8 cellular contexts compared by ENCODE assay signal in the genomic region with DNA sequence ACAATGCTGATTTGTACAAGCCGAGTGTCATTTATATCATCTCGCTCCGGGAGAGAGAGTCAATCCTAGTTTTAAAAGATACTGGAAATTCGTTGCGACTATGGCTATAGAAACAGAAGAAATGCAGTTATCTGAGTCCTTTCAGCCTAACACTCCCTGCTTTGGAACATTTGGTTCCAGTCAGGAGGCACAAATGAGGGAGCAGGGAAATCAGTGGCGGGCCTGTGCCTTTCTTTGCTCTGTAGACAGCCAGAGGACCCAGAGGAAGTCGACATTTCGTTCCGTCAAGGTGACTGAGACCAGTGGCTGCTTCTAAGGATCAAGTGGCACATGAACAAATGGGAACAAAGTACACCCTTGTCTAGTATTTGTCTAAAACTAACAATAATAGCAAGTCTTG. TPM values are rescaled to one million over a fixed set of nuclear protein-coding genes. Genes with fewer than 3 reads are reported as not detected.
DNase-seq lines count a peak whose midpoint lies in the region; TF ChIP-seq lines count a peak whose summit lies in the region.

No MANE protein-coding gene starts in this region.

- H3K9ac ChIP-seq in BLaER1, result peak overlapping the region; percentile 74
- H3K9ac ChIP-seq in mammary epithelial cell (ENCODE audit: insufficient read depth, low read length), result no peak overlapping the region

- H3K36me3 ChIP-seq in BLaER1 (no peaks in the 10 kb centered on the region), mammary epithelial cell (ENCODE audit: insufficient read depth, low read length) (no peaks in the 10 kb centered on the region), H7 (replicated peaks; ENCODE audit: control insufficient read depth, insufficient read depth, low read length) (no peaks in the 10 kb centered on the region)

- in situ Hi-C loops in mammary epithelial cell (cut with MboI; ENCODE audit: low sequenced_read_pairs in 2 of 2), result no loop called here

- H3K79me2 ChIP-seq in mammary epithelial cell (ENCODE audit: insufficient read depth, low read length), result peaks cover 39% of the 10 kb centered on the region

- peaks cover 24% of the 10 kb centered on the region for H3K4me1 Mint-ChIP-seq in neural crest cell

- H3K4me3 ChIP-seq in BLaER1, result peak overlapping the region; percentile 74
- H3K4me3 ChIP-seq in Jurkat, Clone E6-1 (ENCODE audit: low read length), result peak overlapping the region; percentile 67
- H3K4me3 ChIP-seq in mammary epithelial cell (replicated peaks in 1 of 3; ENCODE audit: insufficient read depth in 1 of 3, low read depth in 2 of 3, low read length in 3 of 3), result no peak overlapping the region
- H3K4me3 ChIP-seq in H7 (ENCODE audit: insufficient read depth, low read depth, low read length), result no peak overlapping the region

- H3K27me3 Mint-ChIP-seq in neural crest cell (ENCODE audit: low read depth), result peaks cover 2% of the 10 kb centered on the region

- H4K20me1 ChIP-seq in BLaER1 (peaks cover 17% of the 10 kb centered on the region), mammary epithelial cell (ENCODE audit: insufficient read depth, low read length) (no peaks in the 10 kb centered on the region)

- H3K4me2 ChIP-seq in BLaER1 (peak overlapping the region; percentile 95), mammary epithelial cell (ENCODE audit: insufficient read depth, low read depth, low read length) (peak overlapping the region; percentile 89)

- H3K27ac ChIP-seq in BLaER1, result peak overlapping the region; percentile 76
- no peak overlapping the region for H3K27ac ChIP-seq in mammary epithelial cell (ENCODE audit: insufficient read depth, low read depth, low read length)

- H3K27me3 ChIP-seq in BLaER1, result no peaks in the 10 kb centered on the region
- no peaks in the 10 kb centered on the region for H3K27me3 ChIP-seq in mammary epithelial cell (ENCODE audit: insufficient read depth, low read length)
- peaks cover 7% of the 10 kb centered on the region for H3K27me3 ChIP-seq in H7 (ENCODE audit: control insufficient read depth, insufficient read depth, low read length)

- H3K9me3 ChIP-seq in BLaER1 (no peaks in the 10 kb centered on the region), mammary epithelial cell (replicated peaks; ENCODE audit: insufficient read depth, low read length) (no peaks in the 10 kb centered on the region)

- intact Hi-C loops in mammary epithelial cell (cut with micrococcal nuclease), result loop anchor here (5.0 kb wide), 3 partner anchors 39 to 181 kb away; a partner anchor contains a TSS

- no peak overlapping the region for H3K27ac Mint-ChIP-seq in neural crest cell (ENCODE audit: unreplicated experiment)

- H3K4me3 Mint-ChIP-seq in neural crest cell, result peak overlapping the region; percentile 69

- BruUV-seq in mammary epithelial cell (replicated peaks; lab: Mats Ljungman, UMichigan), result no TSS peak

- WGBS in mammary epithelial cell (ENCODE audit: low coverage, missing lambda C conversion rate), result 89% methylated on average over 9 of the region's 9 CpGs

- dilution Hi-C loops in mammary epithelial cell (cut with HindIII; ENCODE audit: low sequenced_read_pairs), result no loop called here

- H3K4me1 ChIP-seq in BLaER1 (peaks cover 45% of the 10 kb centered on the region), mammary epithelial cell (ENCODE audit: insufficient read depth, low read length) (peaks cover 10% of the 10 kb centered on the region)

- no peaks in the 10 kb centered on the region for H3K36me3 Mint-ChIP-seq in neural crest cell (ENCODE audit: low read depth)

- no peak for DNase-seq in Jurkat, Clone E6-1 (ENCODE audit: low read depth, low spot score)
- DNase-seq in mammary epithelial cell (no peak), neural crest cell (ENCODE audit: low read depth, low spot score) (no peak), H7 (no peak), COLO829 (ENCODE audit: low spot score) (no peak), DMS114 treated with DMSO at 0.1 percent for 48 hours (lab: John Stamatoyannopoulos, UW; ENCODE audit: unreplicated experiment) (no peak), OCI-M2 (lab: John Stamatoyannopoulos, UW; ENCODE audit: unreplicated experiment) (no peak)

- H2AFZ ChIP-seq in mammary epithelial cell (ENCODE audit: low read depth, low read length), result peak overlapping the region; percentile 76

- CTCF ChIA-PET in mammary epithelial cell (lab: Charles Lee; ENCODE audit: low non-redundant PET), result no interaction called here

- no peak for TF ChIP-seq CTCF in mammary epithelial cell (conservative IDR thresholded peaks at IDR 0.05 in 1 of 2, IDR thresholded peaks at IDR 0.05 in 1 of 2; ENCODE audit: extremely low read depth in 1 of 2, insufficient read depth in 1 of 2, low read depth in 1 of 2, low read length in 2 of 2)
- TF ChIP-seq CTCF in neural crest cell (conservative IDR thresholded peaks at IDR 0.05), result no peak

- H3K9me3 Mint-ChIP-seq in neural crest cell, result no peaks in the 10 kb centered on the region

RNA-seq across cellular contexts. Expression of a gene that starts 0.7 kb away (rescaled TPM):
- polyA plus RNA-seq in Jurkat, Clone E6-1 (2012; ENCODE audit: insufficient read depth, insufficient read length), result 38.5 TPM
- total RNA-seq in mammary epithelial cell (10 to 100 TPM; 33.3 to 42.4 TPM), neural crest cell (21.0 and 22.6 TPM in 2 replicates)
- polyA plus RNA-seq in mammary epithelial cell, result 20.5 TPM
- polyA minus RNA-seq in mammary epithelial cell, result 9.9 TPM
- 12.8 and 14.6 TPM in 2 replicates for total RNA-seq in H7 (2014; rRNA removed; shearing (Covaris generic))

Comparison
In these comparisons a context has a peak if more than half of its experiments do, and no peak if none do; other contexts are left out.
1. H3K4me3 ChIP-seq: peak in BLaER1 (single experiment) and Jurkat, Clone E6-1 (single experiment); none in mammary epithelial cell (0 of 3) and H7 (single experiment).